ENCODE assay signal across 16 cellular contexts in genomic region chr6:116954335-116954734, GRCh38.
DNase-seq lines count a peak whose midpoint lies in the region; ATAC-seq and TF ChIP-seq lines count a peak whose summit lies in the region.
"Had no signal": no experiment of that assay in that cellular context is flagged by ENCODE, and none has a peak within 500 bp of the region (broad histone marks: within the 10 kb centered on the region; RNA-seq: fewer than 3 reads in every experiment).

No MANE protein-coding gene starts in this region.

- no peak for TF ChIP-seq POLR2A in right lobe of liver (IDR thresholded peaks at IDR 0.05)

- H3K9me3 ChIP-seq in OCI-LY3 (ENCODE audit: insufficient read depth, low read length) (no peaks in the 10 kb centered on the region), right lobe of liver (no peaks in the 10 kb centered on the region)
- H3K9me3 ChIP-seq: BLaER1 had no signal

- intact Hi-C loops in left colon (cut with DNase I, micrococcal nuclease) (no loop called here), right lobe of liver (cut with DNase I) (no loop called here)

- H3K9ac ChIP-seq in OCI-LY3 (ENCODE audit: low read length) = no peak overlapping the region
- H3K9ac ChIP-seq: BLaER1 had no signal

- in situ Hi-C loops in brain microvascular endothelial cell (cut with HindIII; ENCODE audit: low pct_ligation_motif_present, low sequenced_read_pairs) = no loop called here

- DNase-seq in NCI-H748 (lab: John Stamatoyannopoulos, UW; ENCODE audit: unreplicated experiment) (peak; percentile 70), NCI-H748 treated with DMSO at 0.1 percent for 48 hours (lab: John Stamatoyannopoulos, UW) (no peak), left colon (no peak), right lobe of liver (no peak), brain microvascular endothelial cell (no peak), NCI-H2029 (lab: John Stamatoyannopoulos, UW) (no peak)
- DNase-seq: 8988T; CD4-positive, alpha-beta memory T cell; GDM1; GOT3; H7; HFFc6 had no signal

- H3K27me3 ChIP-seq in OCI-LY3 (ENCODE audit: low read depth, low read length) (peaks cover 30% of the 10 kb centered on the region), right lobe of liver (no peaks in the 10 kb centered on the region), brain microvascular endothelial cell (replicated peaks) (no peaks in the 10 kb centered on the region)
- H3K27me3 ChIP-seq: BLaER1 had no signal

- peak overlapping the region; percentile 61 for H3K4me3 ChIP-seq in OCI-LY3 (ENCODE audit: low read length)
- peak overlapping the region in 2 of 3 donors; percentile 11 to 19 for H3K4me3 ChIP-seq in right lobe of liver
- H3K4me3 ChIP-seq in brain microvascular endothelial cell (ENCODE audit: low read depth, low read length) = no peak overlapping the region
- H3K4me3 ChIP-seq: BLaER1 had no signal

- H3K36me3 ChIP-seq in OCI-LY3 (replicated peaks; ENCODE audit: low read depth, low read length) (no peaks in the 10 kb centered on the region), right lobe of liver (no peaks in the 10 kb centered on the region), brain microvascular endothelial cell (replicated peaks) (no peaks in the 10 kb centered on the region)
- H3K36me3 ChIP-seq: BLaER1 had no signal

- WGBS in right lobe of liver (ENCODE audit: insufficient coverage, low coverage, low lambda C conversion rate, missing lambda C conversion rate) = 23% methylated on average over 2 of the region's 2 CpGs

- H3K4me2 ChIP-seq in OCI-LY3 (ENCODE audit: low read length) = peak overlapping the region; percentile 71
- H3K4me2 ChIP-seq: BLaER1 had no signal

- H3K4me1 ChIP-seq in OCI-LY3 (ENCODE audit: low read length) (peaks cover 32% of the 10 kb centered on the region), right lobe of liver (peaks cover 0 to 16% (median 3%) of the 10 kb centered on the region in 4 donors)
- H3K4me1 ChIP-seq: BLaER1 had no signal

- ATAC-seq in left colon (peak; percentile 13), right lobe of liver (peak; percentile 51 to 71 (median 64)), HG02610 (IDR thresholded peaks at IDR 0.05; ENCODE audit: unreplicated experiment) (no peak)
- ATAC-seq: HCT116 had no signal

- H4K20me1 ChIP-seq in OCI-LY3 (ENCODE audit: insufficient read depth, low read length) = no peaks in the 10 kb centered on the region
- H4K20me1 ChIP-seq: BLaER1 had no signal

- H2AFZ ChIP-seq in OCI-LY3 (ENCODE audit: low read depth, low read length) = no peak overlapping the region

- H3K27ac ChIP-seq in OCI-LY3 (ENCODE audit: low read length) (no peak overlapping the region), right lobe of liver (peak overlapping the region in 2 of 3 donors; percentile 58 to 72), brain microvascular endothelial cell (no peak overlapping the region)
- H3K27ac ChIP-seq: BLaER1 had no signal

- TF ChIP-seq CTCF in OCI-LY3 (IDR thresholded peaks at IDR 0.05; ENCODE audit: low read depth, low read length) (no peak), right lobe of liver (IDR thresholded peaks at IDR 0.05) (no peak), brain microvascular endothelial cell (IDR thresholded peaks at IDR 0.05; ENCODE audit: low read depth, low read length, missing control alignments) (no peak)

- H3K79me2 ChIP-seq in OCI-LY3 (ENCODE audit: low read length) = no peaks in the 10 kb centered on the region

Comparison
In these comparisons a context has a peak if more than half of its experiments do, and no peak if none do; other contexts are left out.
1. H3K27ac ChIP-seq: peak in right lobe of liver (2 of 3); none in OCI-LY3 (single experiment) and brain microvascular endothelial cell (single experiment).